Comparison of ENCODE assay signal across 8 cellular contexts in the genomic region with DNA sequence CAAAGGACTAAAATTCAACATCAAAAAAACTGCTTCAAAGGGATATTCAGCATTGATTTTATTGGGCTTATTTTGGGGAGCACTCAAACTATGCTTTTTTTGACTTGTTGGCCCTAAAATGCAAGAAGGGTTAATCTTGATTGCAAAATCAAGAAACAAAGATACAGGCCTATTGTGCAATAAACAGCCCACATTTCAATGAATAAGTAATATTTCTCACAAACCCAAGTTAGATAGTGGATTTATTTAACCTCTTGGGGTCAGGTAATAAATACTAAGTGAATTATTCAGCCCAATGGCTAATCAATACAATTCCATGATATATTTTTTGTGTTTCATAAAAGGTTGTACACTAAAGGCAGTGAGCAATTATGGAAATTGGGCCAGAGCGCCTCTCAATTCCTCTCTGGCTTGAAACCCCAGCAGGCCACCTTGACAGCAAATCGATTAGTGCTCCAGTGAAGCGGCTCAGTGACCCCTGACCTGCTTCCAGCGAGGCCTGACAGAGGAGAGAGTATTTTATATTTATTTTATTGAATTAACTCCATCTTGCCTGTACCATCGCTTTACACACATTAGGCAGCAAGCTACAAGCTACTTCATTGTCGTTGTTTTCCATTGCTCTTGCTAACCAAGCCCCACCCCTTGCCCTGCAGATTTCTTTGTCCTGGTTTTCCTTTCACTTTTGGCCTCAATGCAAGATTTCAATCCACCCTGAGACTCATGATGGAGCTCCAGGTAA.
DNase-seq lines count a peak whose midpoint lies in the region; ATAC-seq, FAIRE-seq and TF ChIP-seq lines count a peak whose summit lies in the region.
"Had no signal": no experiment of that assay in that cellular context is flagged by ENCODE, and none has a peak within 500 bp of the region (broad histone marks: within the 10 kb centered on the region; RNA-seq: fewer than 3 reads in every experiment).

No MANE protein-coding gene starts in this region.

- H3K4me3 ChIP-seq in K562: no peak overlapping the region
- no peak overlapping the region for H3K4me3 ChIP-seq in small intestine (ENCODE audit: low read depth in 1 of 2, low read length in 2 of 2)

- H3K36me3 Mint-ChIP-seq in activated naive CD8-positive, alpha-beta T cell treated with anti-CD3 and anti-CD28 coated beads, Interleukin-2, amount 50 U/mL, for 24 hours (ENCODE audit: low read depth): no peaks in the 10 kb centered on the region

- CTCF ChIA-PET in K562 (lab: Yijun Ruan, JAX; ENCODE audit: low intra/inter-chr PET ratio): no interaction called here

- no peak for TF ChIP-seq RAD21 in K562 (CRISPR knock-in tag; conservative IDR thresholded peaks at IDR 0.05 in 1 of 2, IDR thresholded peaks at IDR 0.05 in 1 of 2)

- H3K4me1 ChIP-seq in K562 (replicated peaks in 1 of 2; ENCODE audit: control insufficient read depth in 2 of 2, insufficient read depth in 2 of 2, low read length in 2 of 2) (no peaks in the 10 kb centered on the region), small intestine (ENCODE audit: control insufficient read depth in 2 of 2, insufficient read depth in 1 of 2, low read depth in 1 of 2, low read length in 1 of 2) (no peaks in the 10 kb centered on the region)

- H3K4me3 Mint-ChIP-seq in activated naive CD8-positive, alpha-beta T cell treated with anti-CD3 and anti-CD28 coated beads, Interleukin-2, amount 50 U/mL, for 24 hours: no peak overlapping the region

- H3K27me3 ChIP-seq in K562 (ENCODE audit: control insufficient read depth in 2 of 2, insufficient read depth in 2 of 2, low read length in 2 of 2) (peaks cover 3 to 7% of the 10 kb centered on the region in 2 experiments; a peak in 2 of 5 replicates), small intestine (ENCODE audit: control insufficient read depth in 2 of 2, insufficient read depth in 2 of 2, low read length in 2 of 2) (no peaks in the 10 kb centered on the region)

- DNase-seq in GM19239 (ENCODE audit: insufficient read length, low spot score) (peak; percentile 38), K562 (ENCODE audit: extremely low read depth in 1 of 4, low spot score in 3 of 4) (no peak), small intestine (peak; percentile 6), NCI-H1930 (lab: John Stamatoyannopoulos, UW) (no peak), medulla oblongata (ENCODE audit: extremely low spot score) (no peak)
- no peak for DNase-seq in activated naive CD8-positive, alpha-beta T cell treated with anti-CD3 and anti-CD28 coated beads, Interleukin-2, amount 50 U/mL, for 24 hours
- DNase-seq: activated CD4-positive, alpha-beta T cell treated with anti-CD3 and anti-CD28 coated beads, Interleukin-2, amount 50 U/mL, for 1 hour had no signal

- in situ Hi-C loops in K562 (cut with MboI): no loop called here

- H3K79me2 ChIP-seq in K562 (ENCODE audit: control insufficient read depth, insufficient read depth, low read length): no peaks in the 10 kb centered on the region

- no peak for TF ChIP-seq EP300 in K562 (IDR thresholded peaks at IDR 0.05; ENCODE audit: low read length)

- ATAC-seq in HG03025 (IDR thresholded peaks at IDR 0.05; ENCODE audit: low FRiP score, unreplicated experiment) (peak; percentile 52), K562 (no peak)
- no peak for ATAC-seq in activated naive CD8-positive, alpha-beta T cell treated with anti-CD3 and anti-CD28 coated beads, Interleukin-2, amount 50 U/mL, for 24 hours

- no peak overlapping the region for H2AFZ ChIP-seq in K562 (ENCODE audit: low read depth, low read length)

- FAIRE-seq in GM19239 (lab: Jason Lieb, UNC) (peak; percentile 100), K562 (lab: Jason Lieb, UNC) (no peak), small intestine (lab: Jason Lieb, UNC) (no peak)

- no peaks in the 10 kb centered on the region for H3K9me1 ChIP-seq in K562 (ENCODE audit: control insufficient read depth, insufficient read depth, low read length)

- H3K27me3 Mint-ChIP-seq in activated naive CD8-positive, alpha-beta T cell treated with anti-CD3 and anti-CD28 coated beads, Interleukin-2, amount 50 U/mL, for 24 hours: peaks cover 18% of the 10 kb centered on the region

- H3K27ac ChIP-seq in K562 (ENCODE audit: extremely low read depth, low read depth, low read length): no peak overlapping the region
- H3K27ac ChIP-seq in small intestine (ENCODE audit: low read depth in 1 of 2, low read length in 1 of 2): peak overlapping the region in 1 of 2 donors; percentile 2

- BruUV-seq in K562 (replicated peaks; lab: Mats Ljungman, UMichigan): no TSS peak

- no peaks in the 10 kb centered on the region for H3K9me3 Mint-ChIP-seq in activated naive CD8-positive, alpha-beta T cell treated with anti-CD3 and anti-CD28 coated beads, Interleukin-2, amount 50 U/mL, for 24 hours

- H3K9me3 ChIP-seq in K562 (replicated peaks; ENCODE audit: control insufficient read depth, insufficient read depth, low read depth, low read length) (no peaks in the 10 kb centered on the region), small intestine (ENCODE audit: control insufficient read depth, low read depth) (no peaks in the 10 kb centered on the region)

- POLR2A ChIA-PET in K562 (lab: Yijun Ruan, JAX): no interaction called here

- H3K36me3 ChIP-seq in K562 (ENCODE audit: control insufficient read depth, insufficient read depth, low read length) (no peaks in the 10 kb centered on the region), small intestine (ENCODE audit: control insufficient read depth in 2 of 2, insufficient read depth in 2 of 2, low read length in 2 of 2) (no peaks in the 10 kb centered on the region)

- H4K20me1 ChIP-seq in K562 (replicated peaks; ENCODE audit: control insufficient read depth, insufficient read depth, low read length): no peaks in the 10 kb centered on the region

- 2% methylated on average over 6 of the region's 6 CpGs for WGBS in K562 (ENCODE audit: insufficient coverage, low coverage, missing lambda C conversion rate)
- 46 to 54% (median 52%) methylated on average over 6 of the region's 6 CpGs for WGBS in small intestine, 3 donors

- TF ChIP-seq POLR2A in K562 (conservative IDR thresholded peaks at IDR 0.05): no peak

- H3K9ac ChIP-seq in K562 (ENCODE audit: insufficient read depth in 1 of 2, low read depth in 2 of 2, low read length in 2 of 2): no peak overlapping the region

- no peak overlapping the region for H3K27ac Mint-ChIP-seq in activated naive CD8-positive, alpha-beta T cell treated with anti-CD3 and anti-CD28 coated beads, Interleukin-2, amount 50 U/mL, for 24 hours

- intact Hi-C loops in K562 (cut with micrococcal nuclease): no loop called here

- H3K4me2 ChIP-seq in K562 (ENCODE audit: insufficient read depth, low read length): no peak overlapping the region

- H3K4me1 Mint-ChIP-seq in activated naive CD8-positive, alpha-beta T cell treated with anti-CD3 and anti-CD28 coated beads, Interleukin-2, amount 50 U/mL, for 24 hours: peaks cover 7% of the 10 kb centered on the region

- TF ChIP-seq CTCF in K562 (IDR thresholded peaks at IDR 0.05 in 2 of 3, conservative IDR thresholded peaks at IDR 0.05 in 1 of 3; ENCODE audit: insufficient read depth in 2 of 3, low read depth in 1 of 3, low read length in 3 of 3): no peak

TF ChIP-seq in K562, 482 proteins besides CTCF, POLR2A, EP300 and RAD21:
- TF ChIP-seq COPS2 (conservative IDR thresholded peaks at IDR 0.05) (no peak), TGIF2 (CRISPR knock-in tag; IDR thresholded peaks at IDR 0.05) (no peak), CEBPG (CRISPR knock-in tag; IDR thresholded peaks at IDR 0.05) (no peak), CEBPG (tag; conservative IDR thresholded peaks at IDR 0.05 in 1 of 2, IDR thresholded peaks at IDR 0.05 in 1 of 2) (peak in 1 of 2 experiments; percentile 84; a peak in 3 of 4 replicates), CEBPB (tag; IDR thresholded peaks at IDR 0.05) (peak; percentile 73)

Comparison
In these comparisons a context has a peak if more than half of its experiments do, and no peak if none do; other contexts are left out.
1. DNase-seq: peak in GM19239 (single experiment) and small intestine (single experiment); none in K562 (0 of 4), NCI-H1930 (0 of 2), activated naive CD8-positive, alpha-beta T cell treated with anti-CD3 and anti-CD28 coated beads, Interleukin-2, amount 50 U/mL, for 24 hours (single experiment) and medulla oblongata (single experiment).